ENCODE assay signal across 1 cellular context in the genomic region with DNA sequence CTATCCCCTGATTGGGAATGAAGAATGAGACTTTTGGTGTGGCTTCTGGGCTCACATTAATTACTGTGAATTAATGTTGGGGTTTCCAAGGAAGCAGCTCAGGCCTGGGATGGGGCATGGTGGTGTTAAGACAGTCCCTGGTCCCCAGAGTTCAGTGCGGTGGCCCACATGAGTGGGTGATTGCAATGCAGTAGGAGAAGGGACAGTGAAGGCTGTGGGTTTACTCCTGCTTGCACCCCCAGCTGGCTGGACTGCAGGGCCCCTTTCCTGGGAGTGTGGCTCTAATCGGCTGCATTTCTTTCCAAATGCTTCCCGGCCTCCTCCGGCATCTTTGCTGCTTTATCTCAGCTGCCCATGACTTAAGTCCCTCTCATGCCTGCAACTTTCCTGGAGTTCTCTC.
TF ChIP-seq lines count a peak whose summit lies in the region.

No MANE protein-coding gene starts in this region.

TF ChIP-seq in GM23338, 12 proteins besides CTCF, POLR2A, EP300 and RAD21 (continued from another document):
- TF ChIP-seq, protein P1, sequence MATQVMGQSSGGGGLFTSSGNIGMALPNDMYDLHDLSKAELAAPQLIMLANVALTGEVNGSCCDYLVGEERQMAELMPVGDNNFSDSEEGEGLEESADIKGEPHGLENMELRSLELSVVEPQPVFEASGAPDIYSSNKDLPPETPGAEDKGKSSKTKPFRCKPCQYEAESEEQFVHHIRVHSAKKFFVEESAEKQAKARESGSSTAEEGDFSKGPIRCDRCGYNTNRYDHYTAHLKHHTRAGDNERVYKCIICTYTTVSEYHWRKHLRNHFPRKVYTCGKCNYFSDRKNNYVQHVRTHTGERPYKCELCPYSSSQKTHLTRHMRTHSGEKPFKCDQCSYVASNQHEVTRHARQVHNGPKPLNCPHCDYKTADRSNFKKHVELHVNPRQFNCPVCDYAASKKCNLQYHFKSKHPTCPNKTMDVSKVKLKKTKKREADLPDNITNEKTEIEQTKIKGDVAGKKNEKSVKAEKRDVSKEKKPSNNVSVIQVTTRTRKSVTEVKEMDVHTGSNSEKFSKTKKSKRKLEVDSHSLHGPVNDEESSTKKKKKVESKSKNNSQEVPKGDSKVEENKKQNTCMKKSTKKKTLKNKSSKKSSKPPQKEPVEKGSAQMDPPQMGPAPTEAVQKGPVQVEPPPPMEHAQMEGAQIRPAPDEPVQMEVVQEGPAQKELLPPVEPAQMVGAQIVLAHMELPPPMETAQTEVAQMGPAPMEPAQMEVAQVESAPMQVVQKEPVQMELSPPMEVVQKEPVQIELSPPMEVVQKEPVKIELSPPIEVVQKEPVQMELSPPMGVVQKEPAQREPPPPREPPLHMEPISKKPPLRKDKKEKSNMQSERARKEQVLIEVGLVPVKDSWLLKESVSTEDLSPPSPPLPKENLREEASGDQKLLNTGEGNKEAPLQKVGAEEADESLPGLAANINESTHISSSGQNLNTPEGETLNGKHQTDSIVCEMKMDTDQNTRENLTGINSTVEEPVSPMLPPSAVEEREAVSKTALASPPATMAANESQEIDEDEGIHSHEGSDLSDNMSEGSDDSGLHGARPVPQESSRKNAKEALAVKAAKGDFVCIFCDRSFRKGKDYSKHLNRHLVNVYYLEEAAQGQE (IDR thresholded peaks at IDR 0.05; ENCODE audit: unreplicated experiment) = no peak
- TF ChIP-seq CREB1 (CRISPR knock-in tag; IDR thresholded peaks at IDR 0.05; ENCODE audit: low read depth) (no peak), ZNF114 (CRISPR knock-in tag; IDR thresholded peaks at IDR 0.05) (no peak), EZH2phosphoT487 (IDR thresholded peaks at IDR 0.05; ENCODE audit: unreplicated experiment) (no peak)
